25 cellular contexts compared by ENCODE assay signal in the genomic region with DNA sequence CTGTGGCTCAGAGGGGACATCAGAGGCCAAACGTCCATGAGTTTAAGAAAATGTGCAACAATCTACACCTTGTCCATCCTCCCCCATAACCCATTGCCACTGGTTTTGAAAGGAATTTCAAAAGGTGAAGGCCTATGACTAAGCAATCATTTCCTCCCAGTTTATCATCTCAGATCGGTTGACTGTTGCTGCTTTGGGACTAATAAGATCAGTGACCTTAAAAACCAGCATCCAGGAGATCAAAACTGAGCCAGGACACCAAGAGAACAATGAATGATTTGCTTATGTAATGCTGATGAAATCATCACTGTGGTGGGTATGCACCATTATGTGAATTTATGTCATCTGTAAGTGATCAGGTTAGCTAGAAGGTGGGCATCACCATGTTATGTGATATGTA.
"Had no signal": no experiment of that assay in that cellular context is flagged by ENCODE, and none has a peak within 500 bp of the region (broad histone marks: within the 10 kb centered on the region; RNA-seq: fewer than 3 reads in every experiment).

No MANE protein-coding gene starts in this region.

- FAIRE-seq: small intestine had no signal

- DNase-seq: activated B cell treated with CpG ODN at 0.5 μM for 24 hours; activated CD4-positive, alpha-beta T cell treated with anti-CD3 and anti-CD28 coated beads for 36 hours; activated CD4-positive, alpha-beta T cell treated with anti-CD3 and anti-CD28 coated beads, Interleukin-2, amount 50 U/mL, for 4 hours; activated CD8-positive, alpha-beta memory T cell treated with anti-CD3 and anti-CD28 coated beads for 24 hours; activated CD8-positive, alpha-beta memory T cell treated with anti-CD3 and anti-CD28 coated beads, Interleukin-2, amount 50 U/mL, for 4 hours; activated T-cell treated with anti-CD3 and anti-CD28 coated beads, Interleukin-2, amount 50 U/mL, for 24 hours; cerebellar nuclear complex; foreskin keratinocyte; immature natural killer cell; kidney glomerular epithelial cell; left ventricle myocardium inferior; naive thymus-derived CD4-positive, alpha-beta T cell; posterior cingulate gyrus; small intestine; stimulated activated CD8-positive, alpha-beta memory T cell treated with anti-CD3 and anti-CD28 coated beads, Interleukin-4, amount 100 ng/mL, for 48 hours; stimulated activated naive CD4-positive, alpha-beta T cell; T1000; testis; trophoblast cell; uterus had no signal

- H3K4me1 ChIP-seq: foreskin keratinocyte, left ventricle myocardium inferior, testis, uterus had no signal

- ATAC-seq: activated CD4-positive, alpha-beta T cell treated with anti-CD3 and anti-CD28 coated beads for 36 hours; activated naive CD4-positive, alpha-beta T cell treated with anti-CD3 and anti-CD28 coated beads, Interleukin-2, amount 50 U/mL, for 72 hours; activated T-helper 17 cell treated with anti-CD3 and anti-CD28 coated beads, Interleukin-2, amount 50 U/mL, for 72 hours; foreskin keratinocyte; naive thymus-derived CD4-positive, alpha-beta T cell; sciatic nerve had no signal

- H3K36me3 ChIP-seq: ascending aorta, left ventricle myocardium inferior, uterus had no signal

- H3K27me3 ChIP-seq: ascending aorta, testis, uterus had no signal

- H3K9me3 ChIP-seq: ascending aorta, left ventricle myocardium inferior, testis, uterus had no signal

- H3K4me3 ChIP-seq: ascending aorta, coronary artery, left ventricle myocardium inferior, testis, uterus had no signal

- H3K27ac ChIP-seq: ascending aorta, coronary artery, foreskin keratinocyte, left ventricle myocardium inferior, testis, uterus had no signal
